Comparison of ENCODE assay signal across 20 cellular contexts in genomic region chr9:127360205-127360604, GRCh38. TPM values are rescaled to one million over a fixed set of nuclear protein-coding genes. Genes with fewer than 3 reads are reported as not detected.
DNase-seq lines count a peak whose midpoint lies in the region; ATAC-seq and TF ChIP-seq lines count a peak whose summit lies in the region.
"Had no signal": no experiment of that assay in that cellular context is flagged by ENCODE, and none has a peak within 500 bp of the region (broad histone marks: within the 10 kb centered on the region; RNA-seq: fewer than 3 reads in every experiment).

No MANE protein-coding gene starts in this region.

- ATAC-seq in foreskin keratinocyte (peak; percentile 89), GM18502 (IDR thresholded peaks at IDR 0.05; ENCODE audit: poor library complexity, unreplicated experiment) (no peak)
- ATAC-seq: activated CD4-positive, CD25-positive, alpha-beta regulatory T cell treated with anti-CD3 and anti-CD28 coated beads, Interleukin-2, amount 50 U/mL, for 24 hours; activated T-helper 17 cell treated with anti-CD3 and anti-CD28 coated beads, Interleukin-2, amount 50 U/mL, for 72 hours had no signal

- TF ChIP-seq CTCF in brain (conservative IDR thresholded peaks at IDR 0.05) (no peak), foreskin keratinocyte (conservative IDR thresholded peaks at IDR 0.05) (peak; percentile 72)

- H3K4me1 ChIP-seq in foreskin keratinocyte = peaks cover 15% of the 10 kb centered on the region
- H3K4me1 ChIP-seq: adrenal gland had no signal

- no peaks in the 10 kb centered on the region for H3K27me3 Mint-ChIP-seq in brain

- H3K27ac Mint-ChIP-seq in brain = peak overlapping the region in 3 of 5 experiments; percentile 13 to 82 (median 76)
- H3K27ac Mint-ChIP-seq: activated T-helper 17 cell treated with anti-CD3 and anti-CD28 coated beads, Interleukin-2, amount 50 U/mL, for 72 hours had no signal

- H3K27ac ChIP-seq in foreskin keratinocyte (no peak overlapping the region), substantia nigra (ENCODE audit: low read depth, low read length, poor library complexity, severe bottlenecking) (peak overlapping the region; percentile 0)
- H3K27ac ChIP-seq: adrenal gland, BLaER1, ovary had no signal

- DNase-seq in HT1080 (ENCODE audit: low read depth) = peak; percentile 70
- DNase-seq in foreskin keratinocyte = peak in 1 of 2 donors; percentile 55
- peak in 1 of 49 donors; percentile 16 for DNase-seq in substantia nigra (lab: John Stamatoyannopoulos, UW)
- no peak for DNase-seq in NCI-H1930 (lab: John Stamatoyannopoulos, UW)
- no peak for DNase-seq in midbrain (lab: John Stamatoyannopoulos, UW)
- DNase-seq in 8988T = no peak
- DNase-seq: DMS53; left colon; NCI-H146; ovary; SIG-M5; stimulated activated CD4-positive, alpha-beta T cell treated with anti-CD3 and anti-CD28 coated beads, Interleukin-4, amount 100 ng/mL, for 1 hour; stimulated activated CD8-positive, alpha-beta memory T cell treated with anti-CD3 and anti-CD28 coated beads, Interleukin-4, amount 100 ng/mL, for 48 hours; T-helper 2 cell had no signal

- H3K4me1 Mint-ChIP-seq in brain = peaks cover 16% of the 10 kb centered on the region
- H3K4me1 Mint-ChIP-seq: activated T-helper 17 cell treated with anti-CD3 and anti-CD28 coated beads, Interleukin-2, amount 50 U/mL, for 72 hours had no signal

- no peaks in the 10 kb centered on the region for H3K27me3 ChIP-seq in foreskin keratinocyte
- H3K27me3 ChIP-seq: adrenal gland, BLaER1, ovary had no signal

- no peak overlapping the region for H3K4me3 Mint-ChIP-seq in brain
- H3K4me3 Mint-ChIP-seq: activated T-helper 17 cell treated with anti-CD3 and anti-CD28 coated beads, Interleukin-2, amount 50 U/mL, for 72 hours had no signal

- no peaks in the 10 kb centered on the region for H3K9me3 Mint-ChIP-seq in brain
- H3K9me3 Mint-ChIP-seq: activated T-helper 17 cell treated with anti-CD3 and anti-CD28 coated beads, Interleukin-2, amount 50 U/mL, for 72 hours had no signal

- peaks cover 19% of the 10 kb centered on the region for H3K36me3 Mint-ChIP-seq in brain

RNA-seq across cellular contexts. Expression of gene SLC2A8, which starts 36.8 kb away (rescaled TPM):
- total RNA-seq in HT1080 (2014; rRNA removed; shearing (Covaris generic)) = 5.1 and 8.9 TPM in 2 replicates
- 5.3 and 5.8 TPM in 2 replicates for polyA plus RNA-seq in HT1080 (2015; cell fraction: cytosol; rRNA removed)
- polyA plus RNA-seq in HT1080 (2015; cell fraction: nucleus; rRNA removed) = 6.4 and 8.5 TPM in 2 replicates
- polyA plus RNA-seq in brain (ENCODE audit: insufficient read depth, low read depth, low replicate concordance) (23.4 TPM), foreskin keratinocyte (14.4 and 18.1 TPM in 2 replicates)
- 13.2 and 14.3 TPM in 2 replicates for total RNA-seq in foreskin keratinocyte
